ENCODE assay signal across 9 cellular contexts in the genomic region with DNA sequence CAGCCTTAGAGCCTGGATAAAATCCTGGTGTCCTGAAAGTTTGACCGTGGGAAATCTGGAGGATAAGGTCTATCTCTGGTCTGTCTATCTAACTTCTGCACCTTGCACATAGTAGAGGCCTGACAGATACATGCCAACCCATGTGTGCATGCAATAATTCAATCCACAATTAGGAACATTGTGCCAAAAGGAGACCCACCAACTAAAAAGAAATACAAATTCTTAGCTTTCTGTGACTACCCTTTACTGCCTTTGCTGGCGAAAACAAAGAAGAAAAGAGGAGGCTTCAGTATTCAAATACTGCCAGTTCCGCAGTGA. TPM values are rescaled to one million over a fixed set of nuclear protein-coding genes. Genes with fewer than 3 reads are reported as not detected.
DNase-seq lines count a peak whose midpoint lies in the region; TF ChIP-seq lines count a peak whose summit lies in the region.
"Had no signal": no experiment of that assay in that cellular context is flagged by ENCODE, and none has a peak within 500 bp of the region (broad histone marks: within the 10 kb centered on the region; RNA-seq: fewer than 3 reads in every experiment).

No MANE protein-coding gene starts in this region.

- H3K27me3 ChIP-seq in ascending aorta = no peaks in the 10 kb centered on the region
- peaks cover 0 to 7% (median 3%) of the 10 kb centered on the region in 4 donors for H3K27me3 ChIP-seq in liver (ENCODE audit: control insufficient read depth in 4 of 4, insufficient read depth in 4 of 4, low read length in 3 of 4)
- H3K27me3 ChIP-seq in transverse colon = peaks cover 30% of the 10 kb centered on the region

- peaks cover 0 to 12% of the 10 kb centered on the region in 2 donors for H3K36me3 ChIP-seq in ascending aorta
- H3K36me3 ChIP-seq in liver (ENCODE audit: control insufficient read depth in 4 of 4, insufficient read depth in 3 of 4, low read depth in 1 of 4, low read length in 3 of 4) = no peaks in the 10 kb centered on the region
- H3K36me3 ChIP-seq in transverse colon = no peaks in the 10 kb centered on the region

- peaks cover 0 to 14% of the 10 kb centered on the region in 2 donors for H3K4me1 ChIP-seq in ascending aorta
- peaks cover 5 to 19% (median 14%) of the 10 kb centered on the region in 4 donors for H3K4me1 ChIP-seq in liver (ENCODE audit: control insufficient read depth in 4 of 4, insufficient read depth in 4 of 4, low read length in 3 of 4)
- peaks cover 5 to 29% (median 17%) of the 10 kb centered on the region in 4 donors for H3K4me1 ChIP-seq in transverse colon

- TF ChIP-seq CTCF in ascending aorta (IDR thresholded peaks at IDR 0.05) (no peak), liver (IDR thresholded peaks at IDR 0.05; ENCODE audit: low read depth, low read length, missing input control) (no peak), transverse colon (IDR thresholded peaks at IDR 0.05) (no peak)

- 58% methylated on average over 3 of the region's 3 CpGs for WGBS in liver
- 60 to 75% methylated on average over 3 of the region's 3 CpGs for WGBS in transverse colon (ENCODE audit: low coverage in 1 of 2), 2 donors

- no peak for TF ChIP-seq POLR2A in transverse colon (IDR thresholded peaks at IDR 0.05)

- peak overlapping the region; percentile 93 for H3K27ac Mint-ChIP-seq in activated T-cell treated with anti-CD3 and anti-CD28 coated beads, Interleukin-2, amount 50 U/mL, for 24 hours

- no peaks in the 10 kb centered on the region for H3K9me3 Mint-ChIP-seq in activated T-cell treated with anti-CD3 and anti-CD28 coated beads, Interleukin-2, amount 50 U/mL, for 24 hours

- H3K27me3 Mint-ChIP-seq in activated T-cell treated with anti-CD3 and anti-CD28 coated beads, Interleukin-2, amount 50 U/mL, for 24 hours = peaks cover 14% of the 10 kb centered on the region

- no peak for TF ChIP-seq RAD21 in liver (IDR thresholded peaks at IDR 0.05)

- H3K36me3 Mint-ChIP-seq in activated T-cell treated with anti-CD3 and anti-CD28 coated beads, Interleukin-2, amount 50 U/mL, for 24 hours (ENCODE audit: low read depth) = peaks cover 26% of the 10 kb centered on the region

- no peak for TF ChIP-seq EP300 in transverse colon (IDR thresholded peaks at IDR 0.05; ENCODE audit: low read depth)

- intact Hi-C loops in ascending aorta (cut with DNase I) (loop anchor here (1.0 to 5.0 kb wide), 2 partner anchors 237 to 285 kb away; a partner anchor contains a TSS), transverse colon (cut with DNase I; ENCODE audit: low total_unique reads) (no loop called here)

- no peak for DNase-seq in activated T-cell treated with anti-CD3 and anti-CD28 coated beads, Interleukin-2, amount 50 U/mL, for 24 hours
- DNase-seq in activated T-cell treated with anti-CD3 and anti-CD28 coated beads, Interleukin-2, amount 50 U/mL, for 1 hour = no peak
- DNase-seq in ascending aorta (ENCODE audit: low spot score in 2 of 2) (no peak), transverse colon (no peak), SHP77 (lab: John Stamatoyannopoulos, UW) (no peak), GM03348 (ENCODE audit: low spot score) (no peak)
- DNase-seq in stimulated activated naive CD4-positive, alpha-beta T cell treated with Interleukin-2 at 50 U/mL for 16 hours (lab: John Stamatoyannopoulos, UW) = no peak

- H3K9me3 ChIP-seq in ascending aorta (no peaks in the 10 kb centered on the region), liver (ENCODE audit: control insufficient read depth in 4 of 4, low read length in 3 of 4) (no peaks in the 10 kb centered on the region), transverse colon (no peaks in the 10 kb centered on the region)

- H3K4me3 Mint-ChIP-seq in activated T-cell treated with anti-CD3 and anti-CD28 coated beads, Interleukin-2, amount 50 U/mL, for 24 hours = peak overlapping the region; percentile 90

- peak overlapping the region; percentile 92 to 94 for H3K27ac ChIP-seq in ascending aorta
- peak overlapping the region; percentile 89 to 90 for H3K27ac ChIP-seq in liver (ENCODE audit: low read depth in 1 of 2, low read length in 2 of 2)
- H3K27ac ChIP-seq in transverse colon = peak overlapping the region; percentile 94 to 97 (median 95)

- in situ Hi-C loops in transverse colon (cut with MboI; ENCODE audit: low pct_ligation_motif_present in 1 of 4, low pct_unique_long_range_greater_than_20kb in 1 of 4, low sequenced_read_pairs in 3 of 4) = no loop called here

- H3K9ac ChIP-seq in liver (ENCODE audit: low read depth in 1 of 2, low read length in 2 of 2) = no peak overlapping the region

- peaks cover 30% of the 10 kb centered on the region for H3K4me1 Mint-ChIP-seq in activated T-cell treated with anti-CD3 and anti-CD28 coated beads, Interleukin-2, amount 50 U/mL, for 24 hours (ENCODE audit: low read depth)

- H3K4me3 ChIP-seq in ascending aorta (peak overlapping the region; percentile 93 to 96), liver (ENCODE audit: low read depth in 1 of 3, low read length in 3 of 3) (peak overlapping the region; percentile 69 to 90 (median 82)), transverse colon (peak overlapping the region in 3 of 4 donors; percentile 69 to 77 (median 70))

TF ChIP-seq in liver, 16 proteins besides CTCF, POLR2A, EP300 and RAD21:
- TF ChIP-seq, protein P1, sequence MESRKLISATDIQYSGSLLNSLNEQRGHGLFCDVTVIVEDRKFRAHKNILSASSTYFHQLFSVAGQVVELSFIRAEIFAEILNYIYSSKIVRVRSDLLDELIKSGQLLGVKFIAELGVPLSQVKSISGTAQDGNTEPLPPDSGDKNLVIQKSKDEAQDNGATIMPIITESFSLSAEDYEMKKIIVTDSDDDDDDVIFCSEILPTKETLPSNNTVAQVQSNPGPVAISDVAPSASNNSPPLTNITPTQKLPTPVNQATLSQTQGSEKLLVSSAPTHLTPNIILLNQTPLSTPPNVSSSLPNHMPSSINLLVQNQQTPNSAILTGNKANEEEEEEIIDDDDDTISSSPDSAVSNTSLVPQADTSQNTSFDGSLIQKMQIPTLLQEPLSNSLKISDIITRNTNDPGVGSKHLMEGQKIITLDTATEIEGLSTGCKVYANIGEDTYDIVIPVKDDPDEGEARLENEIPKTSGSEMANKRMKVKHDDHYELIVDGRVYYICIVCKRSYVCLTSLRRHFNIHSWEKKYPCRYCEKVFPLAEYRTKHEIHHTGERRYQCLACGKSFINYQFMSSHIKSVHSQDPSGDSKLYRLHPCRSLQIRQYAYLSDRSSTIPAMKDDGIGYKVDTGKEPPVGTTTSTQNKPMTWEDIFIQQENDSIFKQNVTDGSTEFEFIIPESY (IDR thresholded peaks at IDR 0.05) = peak; percentile 3
- TF ChIP-seq, protein P2, sequence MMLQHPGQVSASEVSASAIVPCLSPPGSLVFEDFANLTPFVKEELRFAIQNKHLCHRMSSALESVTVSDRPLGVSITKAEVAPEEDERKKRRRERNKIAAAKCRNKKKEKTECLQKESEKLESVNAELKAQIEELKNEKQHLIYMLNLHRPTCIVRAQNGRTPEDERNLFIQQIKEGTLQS (IDR thresholded peaks at IDR 0.05) = no peak

RNA-seq across cellular contexts. Expression of a gene that starts 0.4 kb away (rescaled TPM):
- total RNA-seq in ascending aorta = 15.5 TPM
- total RNA-seq in liver = 10 to 100 TPM; 11.1 to 25.9 TPM
- polyA plus RNA-seq in liver = 1 to 10 TPM; 5.2 to 8.0 TPM
- total RNA-seq in transverse colon = 10 to 100 TPM in 3 of 4 donors, 1 to 10 TPM in 1; 7.9 to 39.7 (median 27.8) TPM

RNA-seq across cellular contexts. Expression of a gene that starts 44.7 kb away (rescaled TPM):
- total RNA-seq in ascending aorta (not detected), liver (not detected), transverse colon (1 to 10 TPM in 1 of 4 donors, under 1 TPM in 1, not detected in 2; 0.27 to 1.1 TPM)
- polyA plus RNA-seq in liver = not detected
- total RNA-seq: T-helper 1 cell treated with Interleukin-12 subunit alpha and Interleukin-12 subunit beta and Interleukin-4 antibody, amounts not matched to agents 30 ng/mL and 1 ng/mL, for 36 hours had no signal
